Comparison of ENCODE assay signal across 33 cellular contexts in genomic region chr6:164275773-164276172, GRCh38.
"Had no signal": no experiment of that assay in that cellular context is flagged by ENCODE, and none has a peak within 500 bp of the region (broad histone marks: within the 10 kb centered on the region; RNA-seq: fewer than 3 reads in every experiment).

No MANE protein-coding gene starts in this region.

- H3K36me3 ChIP-seq: MG63 had no signal

- H3K27me3 ChIP-seq: MG63 had no signal

- DNase-seq: Karpas-422, Kasumi-1, MG63, MM.1S, MV-4-11, NCI-H1048, NCI-H1092, NCI-H1092 treated with DMSO at 0.1 percent for 48 hours, NCI-H1105, NCI-H1105 treated with DMSO at 0.1 percent for 48 hours, NCI-H1417, NCI-H1417 treated with DMSO at 0.1 percent for 48 hours, NCI-H1436, NCI-H1694, NCI-H1694 treated with DMSO at 0.1 percent for 48 hours, NCI-H187, NCI-H187 treated with DMSO at 0.1 percent for 48 hours, NCI-H1930, NCI-H2029, NCI-H2029 treated with DMSO at 0.1 percent for 48 hours, NCI-H2081, NCI-H2081 treated with DMSO at 0.1 percent for 48 hours, NCI-H2107, NCI-H2171, NCI-H2171 treated with DMSO at 0.1 percent for 48 hours, NCI-H2227 treated with DMSO at 0.1 percent for 48 hours, NCI-H226, NCI-H345, NCI-H446, NCI-H446 treated with DMSO at 0.1 percent for 48 hours, NCI-H510A, NCI-H510A treated with DMSO at 0.1 percent for 48 hours, NCI-H524 treated with DMSO at 0.1 percent for 48 hours had no signal

- H3K9me3 ChIP-seq: MG63 had no signal

- H3K4me3 ChIP-seq: MG63 had no signal
